Comparison of ENCODE assay signal across 9 cellular contexts in genomic region chr15:41429003-41429890, GRCh38. TPM values are rescaled to one million over a fixed set of nuclear protein-coding genes. Genes with fewer than 3 reads are reported as not detected.
A peak's percentile ranks its signal among the peaks of the same experiment; 100 is the strongest.
DNase-seq lines count a peak whose midpoint lies in the region; ATAC-seq lines count a peak whose summit lies in the region.
"Had no signal": no experiment of that assay in that cellular context is flagged by ENCODE, and none has a peak within 500 bp of the region (broad histone marks: within the 10 kb centered on the region; RNA-seq: fewer than 3 reads in every experiment).

No MANE protein-coding gene starts in this region.

- peak; percentile 89 for ATAC-seq in activated CD8-positive, alpha-beta memory T cell treated with anti-CD3 and anti-CD28 coated beads, Interleukin-2, amount 10 ng/mL, durations not matched to agents 7 days and 5 days
- peak; percentile 74 for ATAC-seq in HG03095 (IDR thresholded peaks at IDR 0.05; ENCODE audit: unreplicated experiment)
- peak; percentile 42 to 80 for ATAC-seq in stimulated activated naive B cell treated with anti-CD40 and anti-IgM and Interleukin-4, amounts not matched to agents 10 μg/mL and 1 μg/mL and 100 μg/mL, for 72 hours (replicated peaks)

- DNase-seq in activated CD8-positive, alpha-beta memory T cell treated with anti-CD3 and anti-CD28 coated beads, Interleukin-2, amount 10 ng/mL, durations not matched to agents 7 days and 5 days: peak; percentile 56
- DNase-seq in activated CD8-positive, alpha-beta memory T cell treated with anti-CD3 and anti-CD28 coated beads for 24 hours: no peak
- DNase-seq in activated naive CD8-positive, alpha-beta T cell treated with anti-CD3 and anti-CD28 coated beads for 36 hours: peak; percentile 7
- DNase-seq in stimulated activated naive B cell treated with anti-CD40 and anti-IgM and Interleukin-4, amounts not matched to agents 10 μg/mL and 1 μg/mL and 100 μg/mL, for 72 hours: no peak
- DNase-seq in SK-N-DZ (ENCODE audit: low spot score) (no peak), NOMO-1 (lab: John Stamatoyannopoulos, UW; ENCODE audit: unreplicated experiment in 2 of 2) (no peak), GDM1 (lab: John Stamatoyannopoulos, UW) (no peak)

- H3K27me3 Mint-ChIP-seq in activated CD8-positive, alpha-beta memory T cell treated with anti-CD3 and anti-CD28 coated beads, Interleukin-2, amount 10 ng/mL, durations not matched to agents 7 days and 5 days: no peaks in the 10 kb centered on the region
- H3K27me3 Mint-ChIP-seq in activated naive CD8-positive, alpha-beta T cell treated with anti-CD3 and anti-CD28 coated beads for 36 hours: no peaks in the 10 kb centered on the region
- H3K27me3 Mint-ChIP-seq in stimulated activated naive B cell treated with anti-CD40 and anti-IgM and Interleukin-4, amounts not matched to agents 10 μg/mL and 1 μg/mL and 100 μg/mL, for 72 hours: no peaks in the 10 kb centered on the region

- H3K4me3 Mint-ChIP-seq in activated CD8-positive, alpha-beta memory T cell treated with anti-CD3 and anti-CD28 coated beads, Interleukin-2, amount 10 ng/mL, durations not matched to agents 7 days and 5 days: peak overlapping the region; percentile 72
- H3K4me3 Mint-ChIP-seq in activated naive CD8-positive, alpha-beta T cell treated with anti-CD3 and anti-CD28 coated beads for 36 hours: peak overlapping the region; percentile 3
- H3K4me3 Mint-ChIP-seq in stimulated activated naive B cell treated with anti-CD40 and anti-IgM and Interleukin-4, amounts not matched to agents 10 μg/mL and 1 μg/mL and 100 μg/mL, for 72 hours: peak overlapping the region; percentile 4 to 22
- H3K4me3 Mint-ChIP-seq: nephron had no signal

- H3K9me3 Mint-ChIP-seq in activated CD8-positive, alpha-beta memory T cell treated with anti-CD3 and anti-CD28 coated beads, Interleukin-2, amount 10 ng/mL, durations not matched to agents 7 days and 5 days (ENCODE audit: low read depth): no peaks in the 10 kb centered on the region
- H3K9me3 Mint-ChIP-seq in activated naive CD8-positive, alpha-beta T cell treated with anti-CD3 and anti-CD28 coated beads for 36 hours: peaks cover 1% of the 10 kb centered on the region
- no peaks in the 10 kb centered on the region for H3K9me3 Mint-ChIP-seq in stimulated activated naive B cell treated with anti-CD40 and anti-IgM and Interleukin-4, amounts not matched to agents 10 μg/mL and 1 μg/mL and 100 μg/mL, for 72 hours
- H3K9me3 Mint-ChIP-seq: nephron had no signal

- peak overlapping the region; percentile 97 for H3K27ac Mint-ChIP-seq in activated CD8-positive, alpha-beta memory T cell treated with anti-CD3 and anti-CD28 coated beads, Interleukin-2, amount 10 ng/mL, durations not matched to agents 7 days and 5 days
- peak overlapping the region; percentile 78 for H3K27ac Mint-ChIP-seq in activated naive CD8-positive, alpha-beta T cell treated with anti-CD3 and anti-CD28 coated beads for 36 hours
- H3K27ac Mint-ChIP-seq in stimulated activated naive B cell treated with anti-CD40 and anti-IgM and Interleukin-4, amounts not matched to agents 10 μg/mL and 1 μg/mL and 100 μg/mL, for 72 hours: peak overlapping the region; percentile 68

- peaks cover 32% of the 10 kb centered on the region for H3K4me1 Mint-ChIP-seq in activated CD8-positive, alpha-beta memory T cell treated with anti-CD3 and anti-CD28 coated beads, Interleukin-2, amount 10 ng/mL, durations not matched to agents 7 days and 5 days
- H3K4me1 Mint-ChIP-seq in activated naive CD8-positive, alpha-beta T cell treated with anti-CD3 and anti-CD28 coated beads for 36 hours: peaks cover 17% of the 10 kb centered on the region
- H3K4me1 Mint-ChIP-seq in stimulated activated naive B cell treated with anti-CD40 and anti-IgM and Interleukin-4, amounts not matched to agents 10 μg/mL and 1 μg/mL and 100 μg/mL, for 72 hours: peaks cover 15 to 20% of the 10 kb centered on the region in 2 donors
- H3K4me1 Mint-ChIP-seq: nephron had no signal

- CTCF ChIA-PET in activated CD8-positive, alpha-beta memory T cell treated with anti-CD3 and anti-CD28 coated beads, Interleukin-2, amount 10 ng/mL, durations not matched to agents 7 days and 5 days (lab: Charles Lee): interaction anchor here (0.6 to 1.7 kb wide), 7 partner anchors 8 to 313 kb away, joined by 3 to 7 read pairs (median 5); partner anchors contain the start of genes NUSAP1, OIP5 and RTF1

- H3K36me3 Mint-ChIP-seq in activated CD8-positive, alpha-beta memory T cell treated with anti-CD3 and anti-CD28 coated beads, Interleukin-2, amount 10 ng/mL, durations not matched to agents 7 days and 5 days: peaks cover 6% of the 10 kb centered on the region
- H3K36me3 Mint-ChIP-seq in activated naive CD8-positive, alpha-beta T cell treated with anti-CD3 and anti-CD28 coated beads for 36 hours: peaks cover 8% of the 10 kb centered on the region
- H3K36me3 Mint-ChIP-seq in stimulated activated naive B cell treated with anti-CD40 and anti-IgM and Interleukin-4, amounts not matched to agents 10 μg/mL and 1 μg/mL and 100 μg/mL, for 72 hours: peaks cover 4 to 8% of the 10 kb centered on the region in 2 donors

RNA-seq across cellular contexts. Expression of gene RTF1, which starts 12.4 kb away (rescaled TPM):
- 10 to 100 TPM; 36.3 to 43.4 TPM for total RNA-seq in activated CD8-positive, alpha-beta memory T cell treated with anti-CD3 and anti-CD28 coated beads, Interleukin-2, amount 10 ng/mL, durations not matched to agents 7 days and 5 days
- 10 to 100 TPM; 26.8 to 30.3 TPM for total RNA-seq in activated naive CD8-positive, alpha-beta T cell treated with anti-CD3 and anti-CD28 coated beads for 36 hours
- 40.4 and 47.2 TPM in 2 replicates for polyA plus RNA-seq in SK-N-DZ (2014; cell fraction: cytosol; rRNA removed)
- polyA plus RNA-seq in SK-N-DZ (2014; cell fraction: nucleus; rRNA removed): 18.3 and 37.0 TPM in 2 replicates

RNA-seq across cellular contexts. Expression of gene NDUFAF1, which starts 27.0 kb away (rescaled TPM):
- 10 to 100 TPM; 12.4 to 14.1 TPM for total RNA-seq in activated CD8-positive, alpha-beta memory T cell treated with anti-CD3 and anti-CD28 coated beads, Interleukin-2, amount 10 ng/mL, durations not matched to agents 7 days and 5 days
- 10 to 100 TPM; 15.3 to 15.7 TPM for total RNA-seq in activated naive CD8-positive, alpha-beta T cell treated with anti-CD3 and anti-CD28 coated beads for 36 hours
- polyA plus RNA-seq in SK-N-DZ (2014; cell fraction: cytosol; rRNA removed): 29.6 and 33.2 TPM in 2 replicates
- 13.4 and 16.9 TPM in 2 replicates for polyA plus RNA-seq in SK-N-DZ (2014; cell fraction: nucleus; rRNA removed)

Comparison
In these comparisons a context has a peak if more than half of its experiments do, and no peak if none do; other contexts are left out.
1. DNase-seq: peak in activated CD8-positive, alpha-beta memory T cell treated with anti-CD3 and anti-CD28 coated beads, Interleukin-2, amount 10 ng/mL, durations not matched to agents 7 days and 5 days (single experiment) and activated naive CD8-positive, alpha-beta T cell treated with anti-CD3 and anti-CD28 coated beads for 36 hours (single experiment); none in activated CD8-positive, alpha-beta memory T cell treated with anti-CD3 and anti-CD28 coated beads for 24 hours (single experiment), stimulated activated naive B cell treated with anti-CD40 and anti-IgM and Interleukin-4, amounts not matched to agents 10 μg/mL and 1 μg/mL and 100 μg/mL, for 72 hours (single experiment), SK-N-DZ (single experiment), NOMO-1 (0 of 2) and GDM1 (single experiment).
2. H3K4me3 Mint-ChIP-seq: peak in every context shown above with its lines; median percentile 72 in activated CD8-positive, alpha-beta memory T cell treated with anti-CD3 and anti-CD28 coated beads, Interleukin-2, amount 10 ng/mL, durations not matched to agents 7 days and 5 days; 13 in stimulated activated naive B cell treated with anti-CD40 and anti-IgM and Interleukin-4, amounts not matched to agents 10 μg/mL and 1 μg/mL and 100 μg/mL, for 72 hours; 3 in activated naive CD8-positive, alpha-beta T cell treated with anti-CD3 and anti-CD28 coated beads for 36 hours.
3. Peak in every context shown above with its lines, with median percentiles within 50 percentile points of each other: ATAC-seq and H3K27ac Mint-ChIP-seq.